8 cellular contexts compared by ENCODE assay signal in the genomic region with DNA sequence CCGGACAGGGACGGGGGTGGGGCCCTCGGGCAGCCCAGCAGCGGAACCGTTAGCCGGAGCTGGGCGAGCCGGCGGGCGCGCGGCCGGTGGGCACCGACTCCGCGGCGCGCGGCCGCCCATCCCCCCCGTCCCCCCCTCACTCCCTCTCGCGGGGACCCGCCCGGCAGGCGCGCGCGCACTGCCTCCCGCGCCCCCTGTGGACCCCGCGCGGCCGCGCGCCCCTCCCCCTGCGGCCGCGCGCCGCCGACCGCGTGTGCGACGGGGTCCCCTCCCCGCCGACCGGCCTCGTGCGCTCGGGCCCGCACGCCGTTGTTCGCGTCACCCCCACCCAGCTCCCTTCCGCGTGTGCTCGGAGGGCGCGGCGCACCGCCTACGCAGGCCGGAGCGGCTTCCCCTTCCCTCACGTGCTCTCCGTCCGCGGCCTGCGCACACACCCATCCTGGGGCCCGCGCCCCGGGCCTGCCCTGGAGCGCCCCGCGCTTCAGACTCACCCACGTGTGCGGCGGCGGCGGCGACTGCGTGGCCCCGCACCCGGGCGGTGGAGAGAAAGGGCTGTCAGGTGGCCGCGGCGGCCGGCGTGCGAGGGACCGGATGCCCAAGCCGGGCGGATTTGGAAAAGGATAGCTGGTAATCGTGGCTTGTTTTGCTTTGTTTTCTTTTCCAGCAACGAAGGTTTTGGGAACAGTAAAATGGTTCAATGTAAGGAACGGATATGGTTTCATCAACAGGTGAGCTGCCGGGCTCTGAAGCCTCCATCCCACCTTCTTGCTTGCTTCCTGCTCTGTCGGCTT. TPM values are rescaled to one million over a fixed set of nuclear protein-coding genes. Genes with fewer than 3 reads are reported as not detected.
A peak's percentile ranks its signal among the peaks of the same experiment; 100 is the strongest.
DNase-seq lines count a peak whose midpoint lies in the region; ATAC-seq lines count a peak whose summit lies in the region.

No MANE protein-coding gene starts in this region.

- under 1% methylated on average over 69 of the region's 103 CpGs for WGBS in mesenchymal stem cell

- H2BK120ac ChIP-seq in mesenchymal stem cell (ENCODE audit: low read depth, low read length) = peak overlapping the region; percentile 76

- H3K9me3 Mint-ChIP-seq in activated CD8-positive, alpha-beta T cell treated with anti-CD3 and anti-CD28 coated beads, Interleukin-2, amount 10 ng/mL, durations not matched to agents 7 days and 5 days (ENCODE audit: insufficient read depth) = no peaks in the 10 kb centered on the region

- no peaks in the 10 kb centered on the region for H3K27me3 Mint-ChIP-seq in activated CD8-positive, alpha-beta T cell treated with anti-CD3 and anti-CD28 coated beads, Interleukin-2, amount 10 ng/mL, durations not matched to agents 7 days and 5 days (ENCODE audit: low read depth)

- no peak overlapping the region for H2BK5ac ChIP-seq in mesenchymal stem cell (ENCODE audit: low read depth, low read length, poor library complexity, severe bottlenecking)

- no peak overlapping the region for H2AFZ ChIP-seq in mesenchymal stem cell (ENCODE audit: low read depth, low read length)

- no peaks in the 10 kb centered on the region for H3K36me3 ChIP-seq in effector memory CD4-positive, alpha-beta T cell (ENCODE audit: control insufficient read depth, insufficient read depth, low read length)
- peaks cover 0 to 40% of the 10 kb centered on the region in 2 experiments for H3K36me3 ChIP-seq in mesenchymal stem cell (ENCODE audit: control insufficient read depth in 1 of 2, insufficient read depth in 2 of 2, low read depth in 1 of 2, low read length in 2 of 2)

- no peak overlapping the region for H4K8ac ChIP-seq in mesenchymal stem cell (ENCODE audit: low read length)

- DNase-seq in NCI-H345 (lab: John Stamatoyannopoulos, UW) = peak; percentile 60
- no peak for DNase-seq in NCI-H345 treated with DMSO at 0.1 percent for 48 hours (lab: John Stamatoyannopoulos, UW; ENCODE audit: unreplicated experiment)
- peak; percentile 10 for DNase-seq in NCI-H510A treated with DMSO at 0.1 percent for 48 hours (lab: John Stamatoyannopoulos, UW)
- DNase-seq in activated CD8-positive, alpha-beta T cell treated with anti-CD3 and anti-CD28 coated beads, Interleukin-2, amount 10 ng/mL, durations not matched to agents 7 days and 5 days = peak; percentile 70
- DNase-seq in effector memory CD4-positive, alpha-beta T cell = peak; percentile 53 to 60 (median 54)
- DNase-seq in mesenchymal stem cell = peak; percentile 81
- peak; percentile 23 for DNase-seq in stimulated activated CD8-positive, alpha-beta memory T cell treated with anti-CD3 and anti-CD28 coated beads, Interleukin-12 subunit alpha, Interleukin-12 subunit beta, amount 100 ng/mL, for 24 hours (ENCODE audit: extremely low read depth)

- H2BK15ac ChIP-seq in mesenchymal stem cell (ENCODE audit: low read depth, poor library complexity, severe bottlenecking) = peak overlapping the region; percentile 57

- H3K4me3 ChIP-seq in effector memory CD4-positive, alpha-beta T cell (ENCODE audit: insufficient read depth, low read depth, low read length, poor library complexity, severe bottlenecking) = peak overlapping the region; percentile 78
- H3K4me3 ChIP-seq in mesenchymal stem cell (ENCODE audit: insufficient read depth in 1 of 2, low read depth in 1 of 2, low read length in 2 of 2) = peak overlapping the region; percentile 92 to 97

- H3K36me3 Mint-ChIP-seq in activated CD8-positive, alpha-beta T cell treated with anti-CD3 and anti-CD28 coated beads, Interleukin-2, amount 10 ng/mL, durations not matched to agents 7 days and 5 days (ENCODE audit: low read depth) = peaks cover 46% of the 10 kb centered on the region

- H2BK12ac ChIP-seq in mesenchymal stem cell (ENCODE audit: low read length in 2 of 2) = peak overlapping the region in 1 of 2 experiments; percentile 83

- H3K4me3 Mint-ChIP-seq in activated CD8-positive, alpha-beta T cell treated with anti-CD3 and anti-CD28 coated beads, Interleukin-2, amount 10 ng/mL, durations not matched to agents 7 days and 5 days = peak overlapping the region; percentile 97

- H3K27ac ChIP-seq in effector memory CD4-positive, alpha-beta T cell (ENCODE audit: insufficient read depth, low read length, poor library complexity, severe bottlenecking) = peak overlapping the region; percentile 87
- peak overlapping the region; percentile 16 for H3K27ac ChIP-seq in mesenchymal stem cell (ENCODE audit: low read length, poor library complexity, severe bottlenecking)

- no peak overlapping the region for H2AK5ac ChIP-seq in mesenchymal stem cell (ENCODE audit: low read length, severe bottlenecking)

- peaks cover 58% of the 10 kb centered on the region for H3K4me1 Mint-ChIP-seq in activated CD8-positive, alpha-beta T cell treated with anti-CD3 and anti-CD28 coated beads, Interleukin-2, amount 10 ng/mL, durations not matched to agents 7 days and 5 days (ENCODE audit: low read depth)

- H3K4me2 ChIP-seq in mesenchymal stem cell (ENCODE audit: low read length, poor library complexity, severe bottlenecking) = peak overlapping the region; percentile 92

- peak overlapping the region; percentile 94 for H3K27ac Mint-ChIP-seq in activated CD8-positive, alpha-beta T cell treated with anti-CD3 and anti-CD28 coated beads, Interleukin-2, amount 10 ng/mL, durations not matched to agents 7 days and 5 days

- no peaks in the 10 kb centered on the region for H3K27me3 ChIP-seq in effector memory CD4-positive, alpha-beta T cell (replicated peaks; ENCODE audit: control insufficient read depth, insufficient read depth, low read length, poor library complexity, severe bottlenecking)
- H3K27me3 ChIP-seq in mesenchymal stem cell (ENCODE audit: control insufficient read depth in 1 of 2, insufficient read depth in 1 of 2, low read length in 2 of 2) = no peaks in the 10 kb centered on the region

- H3K4me1 ChIP-seq in effector memory CD4-positive, alpha-beta T cell (ENCODE audit: control insufficient read depth, insufficient read depth, low read length, poor library complexity, severe bottlenecking) = peaks cover 31% of the 10 kb centered on the region
- H3K4me1 ChIP-seq in mesenchymal stem cell (ENCODE audit: control insufficient read depth, insufficient read depth, low read depth, low read length) = peaks cover 2% of the 10 kb centered on the region

- H4K91ac ChIP-seq in mesenchymal stem cell (ENCODE audit: low read length) = peak overlapping the region; percentile 61

- H3K23ac ChIP-seq in mesenchymal stem cell (ENCODE audit: low read length in 2 of 2) = peak overlapping the region in 1 of 2 experiments; percentile 78

- no peaks in the 10 kb centered on the region for H3K79me1 ChIP-seq in mesenchymal stem cell (replicated peaks; ENCODE audit: low read length, poor library complexity, severe bottlenecking)

- POLR2A ChIA-PET in activated CD8-positive, alpha-beta T cell treated with anti-CD3 and anti-CD28 coated beads, Interleukin-2, amount 10 ng/mL, durations not matched to agents 7 days and 5 days (lab: Charles Lee) = interaction anchor here (0.7 to 3.8 kb wide), 15 partner anchors 9 to 771 kb away, joined by 3 to 41 read pairs (median 5); partner anchors contain the start of genes C1orf50, HYI, P3H1 and PPCS

- peak overlapping the region in 1 of 2 experiments; percentile 75 for H3K14ac ChIP-seq in mesenchymal stem cell (ENCODE audit: low read length in 2 of 2)

- CTCF ChIA-PET in activated CD8-positive, alpha-beta T cell treated with anti-CD3 and anti-CD28 coated beads, Interleukin-2, amount 10 ng/mL, durations not matched to agents 7 days and 5 days (lab: Charles Lee) = interaction anchor here (0.7 to 4.0 kb wide), 7 partner anchors 9 to 219 kb away, joined by 3 to 17 read pairs (median 6); partner anchors contain the start of genes C1orf50, P3H1 and PPIH

- H3K18ac ChIP-seq in mesenchymal stem cell (ENCODE audit: low read depth in 1 of 2, low read length in 2 of 2) = peak overlapping the region; percentile 46 to 95

- H3K9me3 ChIP-seq in effector memory CD4-positive, alpha-beta T cell (ENCODE audit: control insufficient read depth, low read length) = no peaks in the 10 kb centered on the region
- H3K9me3 ChIP-seq in mesenchymal stem cell (ENCODE audit: control insufficient read depth, low read length) = no peaks in the 10 kb centered on the region

- H3K9ac ChIP-seq in mesenchymal stem cell (ENCODE audit: low read length) = peak overlapping the region; percentile 95

- H3K4ac ChIP-seq in mesenchymal stem cell (ENCODE audit: low read depth in 1 of 2, low read length in 2 of 2) = peak overlapping the region in 1 of 2 experiments; percentile 87

- peak; percentile 44 for ATAC-seq in HG02943 (IDR thresholded peaks at IDR 0.05; ENCODE audit: low read depth, unreplicated experiment)
- ATAC-seq in activated CD8-positive, alpha-beta T cell treated with anti-CD3 and anti-CD28 coated beads, Interleukin-2, amount 10 ng/mL, durations not matched to agents 7 days and 5 days = peak; percentile 40

RNA-seq across cellular contexts. Expression of gene YBX1, which starts 0.7 kb away (rescaled TPM):
- 100 to 1,000 TPM; 733 to 791 TPM for total RNA-seq in activated CD8-positive, alpha-beta T cell treated with anti-CD3 and anti-CD28 coated beads, Interleukin-2, amount 10 ng/mL, durations not matched to agents 7 days and 5 days
- 1,020 TPM for polyA plus RNA-seq in mesenchymal stem cell (2013, experiment 1 of 2)
- polyA plus RNA-seq in mesenchymal stem cell (2013, experiment 2 of 2) = 1,034 TPM

RNA-seq across cellular contexts. Expression of gene PPIH, which starts 24.7 kb away (rescaled TPM):
- 100 to 1,000 TPM; 112 to 121 TPM for total RNA-seq in activated CD8-positive, alpha-beta T cell treated with anti-CD3 and anti-CD28 coated beads, Interleukin-2, amount 10 ng/mL, durations not matched to agents 7 days and 5 days
- polyA plus RNA-seq in mesenchymal stem cell (2013, experiment 1 of 2) = 27.1 TPM
- 27.8 TPM for polyA plus RNA-seq in mesenchymal stem cell (2013, experiment 2 of 2)

RNA-seq across cellular contexts. Expression of gene CLDN19, which starts 57.1 kb away (rescaled TPM):
- not detected for total RNA-seq in activated CD8-positive, alpha-beta T cell treated with anti-CD3 and anti-CD28 coated beads, Interleukin-2, amount 10 ng/mL, durations not matched to agents 7 days and 5 days
- 0.03 TPM for polyA plus RNA-seq in mesenchymal stem cell (2013, experiment 1 of 2)
- not detected for polyA plus RNA-seq in mesenchymal stem cell (2013, experiment 2 of 2)
